Comparison of ENCODE assay signal across 8 cellular contexts in genomic region chrX:77899081-77899828, GRCh38. TPM values are rescaled to one million over a fixed set of nuclear protein-coding genes. Genes with fewer than 3 reads are reported as not detected.
DNase-seq lines count a peak whose midpoint lies in the region; ATAC-seq, FAIRE-seq and TF ChIP-seq lines count a peak whose summit lies in the region.

Gene COX7B (plus strand): TSS chrX:77899468. CDS start chrX:77899554, 86 bp downstream.

- H3K4me2 ChIP-seq in HepG2 (ENCODE audit: low read depth, low read length): peak within 1 kb of the TSS; percentile 68

- peaks cover 24% of the 10 kb centered on the region for H3K4me1 ChIP-seq in CD8-positive, alpha-beta T cell (ENCODE audit: insufficient read depth, low read length)
- H3K4me1 ChIP-seq in duodenal mucosa (ENCODE audit: control insufficient read depth in 1 of 2, insufficient read depth in 2 of 2, low read length in 2 of 2) (peaks cover 0 to 3% of the 10 kb centered on the region in 2 donors), HepG2 (ENCODE audit: insufficient read depth, low read length) (peaks cover 15% of the 10 kb centered on the region; the same call in 1 of the 2 replicates)

- peak within 1 kb of the TSS; percentile 88 for H3K27ac ChIP-seq in CD8-positive, alpha-beta T cell (ENCODE audit: low read depth, low read length)
- H3K27ac ChIP-seq in duodenal mucosa (ENCODE audit: low read depth, low read length): peak within 1 kb of the TSS; percentile 93
- peak within 1 kb of the TSS; percentile 85 for H3K27ac ChIP-seq in HepG2 (ENCODE audit: extremely low read length, insufficient read depth, low read length)

- H3K9me3 Mint-ChIP-seq in CD8-positive, alpha-beta T cell: no peaks in the 10 kb centered on the region

- H3K36me3 Mint-ChIP-seq in CD8-positive, alpha-beta T cell: peaks cover 29% of the 10 kb centered on the region

- H3K79me2 ChIP-seq in HepG2 (ENCODE audit: insufficient read depth, low read length): peaks cover 38% of the 10 kb centered on the region

- H3K4me1 Mint-ChIP-seq in CD8-positive, alpha-beta T cell (ENCODE audit: low read depth): peaks cover 26% of the 10 kb centered on the region

- peak; percentile 64 for ATAC-seq in CD8-positive, alpha-beta T cell
- ATAC-seq in GM19397 (IDR thresholded peaks at IDR 0.05; ENCODE audit: unreplicated experiment) (peak; percentile 52), HG03565 (IDR thresholded peaks at IDR 0.05; ENCODE audit: unreplicated experiment) (peak; percentile 59), HepG2 (peak; percentile 67)

- peak within 1 kb of the TSS; percentile 94 for H3K27ac Mint-ChIP-seq in CD8-positive, alpha-beta T cell

- TF ChIP-seq CTCF in CD8-positive, alpha-beta T cell (IDR thresholded peaks at IDR 0.05): peak; percentile 22
- peak; percentile 56 for TF ChIP-seq CTCF in HepG2 (CRISPR knock-in tag; IDR thresholded peaks at IDR 0.05)

- no peaks in the 10 kb centered on the region for H4K20me1 ChIP-seq in HepG2 (ENCODE audit: insufficient read depth, low read length)

- peak; percentile 30 to 73 (median 57) for DNase-seq in CD8-positive, alpha-beta T cell
- DNase-seq in NCI-H69 (lab: John Stamatoyannopoulos, UW) (peak; percentile 97), HepG2 (ENCODE audit: low spot score) (peak; percentile 96)
- peak; percentile 41 for DNase-seq in activated CD4-positive, alpha-beta T cell treated with anti-CD3 and anti-CD28 coated beads, Interleukin-2, amount 50 U/mL, for 1 hour
- peak in 2 of 3 experiments; percentile 31 to 52 for DNase-seq in stimulated activated CD4-positive, alpha-beta T cell treated with anti-CD3 and anti-CD28 coated beads, TNF-alpha, amount 100 ng/mL, for 24 hours (ENCODE audit: low read depth in 3 of 3)

- under 1% methylated on average over 23 of the region's 28 CpGs for WGBS in HepG2 (ENCODE audit: low lambda C conversion rate)

- peaks cover 4% of the 10 kb centered on the region for H3K36me3 ChIP-seq in CD8-positive, alpha-beta T cell (ENCODE audit: insufficient read depth, low read length)
- H3K36me3 ChIP-seq in duodenal mucosa (ENCODE audit: control insufficient read depth in 1 of 2, insufficient read depth in 2 of 2, low read length in 2 of 2) (peaks cover 0 to 5% of the 10 kb centered on the region in 2 donors), HepG2 (replicated peaks in 1 of 2; ENCODE audit: control insufficient read depth in 1 of 2, insufficient read depth in 2 of 2, low read length in 2 of 2) (peaks cover 0 to 11% of the 10 kb centered on the region in 2 experiments; a peak in 1 of 5 replicates)

- POLR2A ChIA-PET in CD8-positive, alpha-beta T cell (lab: Charles Lee): interaction anchor here (0.7 to 2.8 kb wide), 5 partner anchors 10 to 206 kb away, joined by 3 to 25 read pairs (median 4); partner anchors contain the start of genes ATP7A and PGK1
- POLR2A ChIA-PET in HepG2 (lab: Yijun Ruan, JAX): interaction anchor here (0.9 to 1.8 kb wide), 3 partner anchors 10 to 240 kb away, joined by 3 to 23 read pairs (median 6); partner anchors contain the start of genes ATP7A and TAF9B

- FAIRE-seq in HepG2 (lab: Jason Lieb, UNC): peak; percentile 85

- TF ChIP-seq EP300 in HepG2 (IDR thresholded peaks at IDR 0.05; ENCODE audit: low read depth in 2 of 2, low read length in 2 of 2): no peak
- no peak for TF ChIP-seq EP300 in HepG2 (CRISPR knock-in tag; IDR thresholded peaks at IDR 0.05; ENCODE audit: borderline replicate concordance)

- BruUV-seq in HepG2 (replicated peaks; lab: Mats Ljungman, UMichigan): no TSS peak

- CTCF ChIA-PET in CD8-positive, alpha-beta T cell (lab: Charles Lee): interaction anchor here (0.9 to 2.6 kb wide), 8 partner anchors 10 to 205 kb away, joined by 3 to 17 read pairs (median 5); partner anchors contain the start of genes ATP7A and PGK1
- CTCF ChIA-PET in HepG2 (lab: Yijun Ruan, JAX; ENCODE audit: low intra/inter-chr PET ratio, low total read pairs): interaction anchor here (0.7 kb wide), 1 partner anchor 125 kb away, joined by 3 read pairs; no protein-coding TSS in a partner anchor

- H3K9ac ChIP-seq in duodenal mucosa (ENCODE audit: low read depth in 1 of 2, low read length in 2 of 2) (peak within 1 kb of the TSS; percentile 68 to 98), HepG2 (ENCODE audit: insufficient read depth, low read depth, low read length) (peak within 1 kb of the TSS; percentile 86)

- TF ChIP-seq RAD21 in HepG2 (CRISPR knock-in tag; IDR thresholded peaks at IDR 0.05): no peak

- intact Hi-C loops in CD8-positive, alpha-beta T cell (cut with DNase I, micrococcal nuclease): loop anchor here (1.0 to 10.0 kb wide), 6 partner anchors 11 to 1724 kb away; partner anchors contain the start of genes MAGEE1 (in 2 of the 2), ATP7A (in 1 of the 2), PBDC1 (in 1 of the 2) and PGK1 (in 1 of the 2)
- intact Hi-C loops in HepG2 (cut with micrococcal nuclease; ENCODE audit: unreplicated experiment): loop anchor here (5.0 to 10.0 kb wide), 3 partner anchors 112 to 203 kb away; partner anchors contain the start of genes ATRX and PGK1

- H3K9me3 ChIP-seq in CD8-positive, alpha-beta T cell (ENCODE audit: low read length): no peaks in the 10 kb centered on the region
- no peaks in the 10 kb centered on the region for H3K9me3 ChIP-seq in duodenal mucosa (ENCODE audit: control insufficient read depth in 1 of 2, low read length in 2 of 2)
- no peaks in the 10 kb centered on the region for H3K9me3 ChIP-seq in HepG2 (ENCODE audit: low read length)

- TF ChIP-seq POLR2A in HepG2 (IDR thresholded peaks at IDR 0.05; ENCODE audit: insufficient read depth in 1 of 2, low read depth in 2 of 2, low read length in 2 of 2): peak; percentile 75 to 85

- H3K27me3 ChIP-seq in CD8-positive, alpha-beta T cell (ENCODE audit: insufficient read depth, low read length): no peaks in the 10 kb centered on the region
- H3K27me3 ChIP-seq in duodenal mucosa (ENCODE audit: control insufficient read depth in 1 of 2, insufficient read depth in 2 of 2, low read length in 2 of 2) (no peaks in the 10 kb centered on the region), HepG2 (ENCODE audit: control insufficient read depth in 1 of 2, insufficient read depth in 2 of 2, low read length in 2 of 2) (no peaks in the 10 kb centered on the region; a peak in 1 of 5 replicates)

- H3K27me3 Mint-ChIP-seq in CD8-positive, alpha-beta T cell (ENCODE audit: low read depth): no peaks in the 10 kb centered on the region

- H3K4me3 ChIP-seq in CD8-positive, alpha-beta T cell (ENCODE audit: low read depth, low read length): peak within 1 kb of the TSS; percentile 64
- H3K4me3 ChIP-seq in duodenal mucosa (ENCODE audit: low read depth in 1 of 2, low read length in 2 of 2): peak within 1 kb of the TSS; percentile 79 to 87
- H3K4me3 ChIP-seq in HepG2 (replicated peaks in 1 of 3; ENCODE audit: insufficient read depth in 1 of 3, low read depth in 2 of 3, low read length in 3 of 3): peak within 1 kb of the TSS; percentile 67 to 78 (median 70)

- H2AFZ ChIP-seq in HepG2 (ENCODE audit: low read length): peak within 1 kb of the TSS; percentile 42

- in situ Hi-C loops in HepG2 (cut with HindIII; ENCODE audit: extremely low pct_ligation_motif_present, low pct_unique_long_range_greater_than_20kb): loop anchor here (10.0 kb wide), 1 partner anchor 126 kb away; no protein-coding TSS in a partner anchor

- peak within 1 kb of the TSS; percentile 86 for H3K4me3 Mint-ChIP-seq in CD8-positive, alpha-beta T cell

TF ChIP-seq in HepG2, 621 proteins besides CTCF, POLR2A, EP300 and RAD21 (continues in another document):
- TF ChIP-seq SIN3A (IDR thresholded peaks at IDR 0.05; ENCODE audit: borderline replicate concordance, low read depth, low read length) (0 out of 2 replicates have a peak, but pooled peaks have one; percentile 67), HOMEZ (CRISPR knock-in tag; IDR thresholded peaks at IDR 0.05; ENCODE audit: low read depth) (0 out of 2 replicates have a peak, but pooled peaks have one; percentile 34), ESRRA (CRISPR knock-in tag; IDR thresholded peaks at IDR 0.05; ENCODE audit: low read depth) (0 out of 2 replicates have a peak, but pooled peaks have one; percentile 28), SAP130 (CRISPR knock-in tag; IDR thresholded peaks at IDR 0.05; ENCODE audit: low read depth) (peak; percentile 51), POLR2AphosphoS5 (IDR thresholded peaks at IDR 0.05; ENCODE audit: low read depth, low read length) (peak; percentile 85)

RNA-seq across cellular contexts. Expression of gene COX7B, which starts in this region (rescaled TPM):
- total RNA-seq in CD8-positive, alpha-beta T cell: 100 to 1,000 TPM; 127 to 134 TPM
- 375 and 491 TPM in 2 replicates for total RNA-seq in HepG2 (2016; rRNA removed; fragmentation: Illumina TruSeq; extraction: Trizol)
- 79.5 and 96.7 TPM in 2 replicates for total RNA-seq in HepG2 (2016; cell fraction: cytosol; rRNA removed; fragmentation: Illumina TruSeq; extraction: Trizol; ENCODE audit: low read depth)
- 390 and 556 TPM in 2 replicates for total RNA-seq in HepG2 (2016; cell fraction: insoluble cytoplasmic fraction; rRNA removed; fragmentation: Illumina TruSeq; extraction: Trizol)
- total RNA-seq in HepG2 (2016; cell fraction: membrane; rRNA removed; fragmentation: Illumina TruSeq; extraction: Trizol): 87.7 and 103 TPM in 2 replicates
- 112 and 126 TPM in 2 replicates for total RNA-seq in HepG2 (2016; cell fraction: nucleus; rRNA removed; fragmentation: Illumina TruSeq; extraction: Trizol)
- polyA plus RNA-seq in HepG2 (2011; rRNA removed): 499 and 635 TPM in 2 replicates
- polyA plus RNA-seq in HepG2 (2011; cell fraction: cytosol; rRNA removed): 497 and 599 TPM in 2 replicates
- polyA plus RNA-seq in HepG2 (2011; cell fraction: nucleus; rRNA removed): 114 and 133 TPM in 2 replicates
- 282 and 340 TPM in 2 replicates for polyA plus RNA-seq in HepG2 (2012)
- polyA plus RNA-seq in HepG2 (2016; cell fraction: cytosol; fragmentation: Illumina TruSeq; extraction: Trizol; ENCODE audit: low read depth): 79.7 and 90.7 TPM in 2 replicates
- 485 TPM in 2 replicates for polyA plus RNA-seq in HepG2 (2016; cell fraction: insoluble cytoplasmic fraction; fragmentation: Illumina TruSeq; extraction: Trizol; ENCODE audit: low read depth)
- polyA plus RNA-seq in HepG2 (2016; cell fraction: membrane; fragmentation: Illumina TruSeq; extraction: Trizol; ENCODE audit: low read depth): 71.2 and 84.6 TPM in 2 replicates
- polyA plus RNA-seq in HepG2 (2016; cell fraction: nucleus; fragmentation: Illumina TruSeq; extraction: Trizol; ENCODE audit: insufficient read depth, low read depth): 208 and 216 TPM in 2 replicates
- polyA minus RNA-seq in HepG2 (2011; rRNA and poly(A)+ RNA removed; ENCODE audit: low replicate concordance): 54.2 and 348 TPM in 2 replicates
- polyA minus RNA-seq in HepG2 (2011; cell fraction: cytosol; rRNA and poly(A)+ RNA removed): 59.8 and 70.3 TPM in 2 replicates
- polyA minus RNA-seq in HepG2 (2011; cell fraction: nucleus; rRNA and poly(A)+ RNA removed): 29.9 and 37.2 TPM in 2 replicates

Comparison
In these comparisons a context has a peak if more than half of its experiments do, and no peak if none do; other contexts are left out.
1. Peak in every context shown above with its lines: DNase-seq, ATAC-seq, H3K4me3 ChIP-seq and H3K27ac ChIP-seq.
2. DNase-seq: peak in every context shown above with its lines; median percentile 97 in NCI-H69; 96 in HepG2; 57 in CD8-positive, alpha-beta T cell; 42 in stimulated activated CD4-positive, alpha-beta T cell treated with anti-CD3 and anti-CD28 coated beads, TNF-alpha, amount 100 ng/mL, for 24 hours; 41 in activated CD4-positive, alpha-beta T cell treated with anti-CD3 and anti-CD28 coated beads, Interleukin-2, amount 50 U/mL, for 1 hour.